In the genomic region with DNA sequence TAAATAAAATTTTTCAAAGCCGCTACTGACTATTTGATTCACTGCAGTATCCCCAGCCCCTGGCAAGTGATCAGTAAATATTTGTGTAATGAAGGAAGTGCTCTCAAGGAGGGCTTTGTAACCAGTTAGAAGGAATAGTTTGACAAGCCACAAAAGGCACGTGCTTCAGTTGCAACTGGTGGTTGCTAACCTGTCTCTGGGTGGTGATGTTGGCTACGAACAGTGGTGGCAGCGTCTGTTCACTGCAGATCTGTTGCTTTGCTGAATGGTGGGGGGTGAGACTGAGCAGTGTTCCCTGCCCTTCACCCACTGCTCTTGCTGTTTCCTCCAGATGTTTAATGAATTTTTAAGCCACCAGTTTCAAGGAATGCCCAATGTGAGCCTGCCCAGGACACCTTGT, we compare ENCODE assay signal across 18 cellular contexts.
DNase-seq lines count a peak whose midpoint lies in the region; ATAC-seq and TF ChIP-seq lines count a peak whose summit lies in the region.
"Had no signal": no experiment of that assay in that cellular context is flagged by ENCODE, and none has a peak within 500 bp of the region (broad histone marks: within the 10 kb centered on the region; RNA-seq: fewer than 3 reads in every experiment).

No MANE protein-coding gene starts in this region.

- no peak for TF ChIP-seq EP300 in SK-N-SH (IDR thresholded peaks at IDR 0.05; ENCODE audit: borderline replicate concordance in 1 of 2, low read depth in 1 of 2, low read length in 1 of 2)

- peaks cover 0 to 5% of the 10 kb centered on the region in 2 experiments; a peak in 2 of 4 replicates for H3K4me1 ChIP-seq in SK-N-SH (ENCODE audit: control insufficient read depth in 1 of 2, insufficient read depth in 2 of 2, low read depth in 1 of 2, low read length in 1 of 2)
- H3K4me1 ChIP-seq: body of pancreas, spleen, upper lobe of left lung had no signal

- no peak overlapping the region for H2AFZ ChIP-seq in SK-N-SH (ENCODE audit: low read depth)

- H3K4me2 ChIP-seq in SK-N-SH, result no peak overlapping the region

- H3K9me2 ChIP-seq in SK-N-SH, result no peaks in the 10 kb centered on the region

- DNase-seq in NCI-H748 (lab: John Stamatoyannopoulos, UW; ENCODE audit: unreplicated experiment), result peak; percentile 42
- DNase-seq in NCI-H748 treated with DMSO at 0.1 percent for 48 hours (lab: John Stamatoyannopoulos, UW), result no peak
- DNase-seq in LHCN-M2 (ENCODE audit: low read depth), result peak; percentile 5
- no peak for DNase-seq in SK-N-SH
- peak; percentile 15 for DNase-seq in myocyte (ENCODE audit: low read depth)
- no peak for DNase-seq in Right ventricle myocardium superior
- DNase-seq: ACHN; activated CD8-positive, alpha-beta memory T cell treated with anti-CD3 and anti-CD28 coated beads, Interleukin-2, amount 50 U/mL, for 48 hours; activated naive CD4-positive, alpha-beta T cell treated with anti-CD3 and anti-CD28 coated beads, Interleukin-2, amount 50 U/mL, for 16 hours; body of pancreas; dorsolateral prefrontal cortex; naive thymus-derived CD8-positive, alpha-beta T cell; spleen; stimulated activated naive CD4-positive, alpha-beta T cell; upper lobe of left lung had no signal

- H3K36me3 ChIP-seq in SK-N-SH (replicated peaks in 1 of 2; ENCODE audit: control insufficient read depth in 1 of 2, insufficient read depth in 2 of 2, low read length in 1 of 2), result no peaks in the 10 kb centered on the region
- H3K36me3 ChIP-seq: spleen, upper lobe of left lung had no signal

- intact Hi-C loops in Right ventricle myocardium superior (cut with DNase I), result no loop called here

- peak; percentile 26; the same call in 1 of the 2 replicates for TF ChIP-seq RAD21 in SK-N-SH (IDR thresholded peaks at IDR 0.05; ENCODE audit: low read length)

- no peak overlapping the region for H3K9ac ChIP-seq in SK-N-SH

- no peak overlapping the region for H3K27ac ChIP-seq in SK-N-SH (ENCODE audit: low read depth in 2 of 2, low read length in 1 of 2)
- H3K27ac ChIP-seq: body of pancreas, dorsolateral prefrontal cortex, spleen, upper lobe of left lung had no signal

- WGBS in SK-N-SH (ENCODE audit: low lambda C conversion rate), result 61% methylated on average over 4 of the region's 4 CpGs

- no peak for ATAC-seq in Right ventricle myocardium superior (ENCODE audit: poor library complexity)
- ATAC-seq in GM19328 (IDR thresholded peaks at IDR 0.05; ENCODE audit: unreplicated experiment), result no peak
- no peak for ATAC-seq in GM19023 (IDR thresholded peaks at IDR 0.05; ENCODE audit: unreplicated experiment)
- ATAC-seq: body of pancreas had no signal

- no peaks in the 10 kb centered on the region for H4K20me1 ChIP-seq in SK-N-SH (ENCODE audit: insufficient read depth)

- H3K4me3 ChIP-seq in SK-N-SH (ENCODE audit: low read depth in 2 of 2, low read length in 1 of 2), result no peak overlapping the region
- H3K4me3 ChIP-seq: body of pancreas, dorsolateral prefrontal cortex, lung, spleen, upper lobe of left lung had no signal

- no peaks in the 10 kb centered on the region for H3F3A ChIP-seq in SK-N-SH (replicated peaks; ENCODE audit: insufficient read depth)

- H3K9me3 ChIP-seq in SK-N-SH, result no peaks in the 10 kb centered on the region
- H3K9me3 ChIP-seq: body of pancreas had no signal

- H3K79me2 ChIP-seq in SK-N-SH (ENCODE audit: insufficient read depth), result no peaks in the 10 kb centered on the region

- CTCF ChIA-PET in SK-N-SH (lab: Yijun Ruan, JAX), result interaction anchor here (0.7 kb wide), 1 partner anchor 11 kb away, joined by 3 read pairs; no protein-coding TSS in a partner anchor

- TF ChIP-seq CTCF in SK-N-SH (IDR thresholded peaks at IDR 0.05), result no peak

- POLR2A ChIA-PET in SK-N-SH (lab: Yijun Ruan, JAX), result no interaction called here

- H3K27me3 ChIP-seq in SK-N-SH (ENCODE audit: insufficient read depth), result no peaks in the 10 kb centered on the region
- H3K27me3 ChIP-seq: body of pancreas, dorsolateral prefrontal cortex, spleen, upper lobe of left lung had no signal

TF ChIP-seq in SK-N-SH, 30 proteins besides CTCF, POLR2A, EP300 and RAD21:
- TF ChIP-seq, protein P1, sequence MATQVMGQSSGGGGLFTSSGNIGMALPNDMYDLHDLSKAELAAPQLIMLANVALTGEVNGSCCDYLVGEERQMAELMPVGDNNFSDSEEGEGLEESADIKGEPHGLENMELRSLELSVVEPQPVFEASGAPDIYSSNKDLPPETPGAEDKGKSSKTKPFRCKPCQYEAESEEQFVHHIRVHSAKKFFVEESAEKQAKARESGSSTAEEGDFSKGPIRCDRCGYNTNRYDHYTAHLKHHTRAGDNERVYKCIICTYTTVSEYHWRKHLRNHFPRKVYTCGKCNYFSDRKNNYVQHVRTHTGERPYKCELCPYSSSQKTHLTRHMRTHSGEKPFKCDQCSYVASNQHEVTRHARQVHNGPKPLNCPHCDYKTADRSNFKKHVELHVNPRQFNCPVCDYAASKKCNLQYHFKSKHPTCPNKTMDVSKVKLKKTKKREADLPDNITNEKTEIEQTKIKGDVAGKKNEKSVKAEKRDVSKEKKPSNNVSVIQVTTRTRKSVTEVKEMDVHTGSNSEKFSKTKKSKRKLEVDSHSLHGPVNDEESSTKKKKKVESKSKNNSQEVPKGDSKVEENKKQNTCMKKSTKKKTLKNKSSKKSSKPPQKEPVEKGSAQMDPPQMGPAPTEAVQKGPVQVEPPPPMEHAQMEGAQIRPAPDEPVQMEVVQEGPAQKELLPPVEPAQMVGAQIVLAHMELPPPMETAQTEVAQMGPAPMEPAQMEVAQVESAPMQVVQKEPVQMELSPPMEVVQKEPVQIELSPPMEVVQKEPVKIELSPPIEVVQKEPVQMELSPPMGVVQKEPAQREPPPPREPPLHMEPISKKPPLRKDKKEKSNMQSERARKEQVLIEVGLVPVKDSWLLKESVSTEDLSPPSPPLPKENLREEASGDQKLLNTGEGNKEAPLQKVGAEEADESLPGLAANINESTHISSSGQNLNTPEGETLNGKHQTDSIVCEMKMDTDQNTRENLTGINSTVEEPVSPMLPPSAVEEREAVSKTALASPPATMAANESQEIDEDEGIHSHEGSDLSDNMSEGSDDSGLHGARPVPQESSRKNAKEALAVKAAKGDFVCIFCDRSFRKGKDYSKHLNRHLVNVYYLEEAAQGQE (IDR thresholded peaks at IDR 0.05; ENCODE audit: low read depth, low read length), result no peak

Comparison
In these comparisons a context has a peak if more than half of its experiments do, and no peak if none do; other contexts are left out.
1. DNase-seq: peak in NCI-H748 (single experiment), LHCN-M2 (single experiment) and myocyte (single experiment); none in NCI-H748 treated with DMSO at 0.1 percent for 48 hours (single experiment), SK-N-SH (single experiment) and Right ventricle myocardium superior (single experiment).